In genomic region chr18:75273817-75274216, GRCh38 we compare ENCODE assay signal across 32 cellular contexts.
"Had no signal": no experiment of that assay in that cellular context is flagged by ENCODE, and none has a peak within 500 bp of the region (broad histone marks: within the 10 kb centered on the region; RNA-seq: fewer than 3 reads in every experiment).

No MANE protein-coding gene starts in this region.

- H3K27me3 Mint-ChIP-seq: activated CD4-positive, alpha-beta T cell treated with anti-CD3 and anti-CD28 coated beads, Interleukin-2, amount 10 ng/mL, durations not matched to agents 24 days and 14 days had no signal

- H3K36me3 Mint-ChIP-seq: activated naive CD4-positive, alpha-beta T cell treated with anti-CD3 and anti-CD28 coated beads, Interleukin-2, amount 50 U/mL, for 72 hours had no signal

- H3K4me1 ChIP-seq: breast epithelium had no signal

- H3K36me3 ChIP-seq: adrenal gland, breast epithelium had no signal

- H3K9me3 Mint-ChIP-seq: activated CD4-positive, alpha-beta T cell treated with anti-CD3 and anti-CD28 coated beads, Interleukin-2, amount 10 ng/mL, durations not matched to agents 24 days and 14 days; activated naive CD4-positive, alpha-beta T cell treated with anti-CD3 and anti-CD28 coated beads for 36 hours; activated naive CD4-positive, alpha-beta T cell treated with anti-CD3 and anti-CD28 coated beads, Interleukin-2, amount 50 U/mL, for 72 hours; activated T-cell treated with anti-CD3 and anti-CD28 coated beads, Interleukin-2, amount 50 U/mL, for 4 hours; activated T-helper 1 cell treated with anti-CD3 and anti-CD28 coated beads, Interleukin-12 subunit alpha, Interleukin-12 subunit beta, Interleukin-2, Interleukin-4 antibody, amounts not matched to agents 30 ng/mL and 10 ng/mL and 1 ng/mL, durations not matched to agents 14 hours and 24 hours and 36 hours had no signal

- H2AFZ ChIP-seq: PC-9 had no signal

- H3K4me2 ChIP-seq: PC-9 had no signal

- ATAC-seq: activated naive CD4-positive, alpha-beta T cell treated with anti-CD3 and anti-CD28 coated beads, Interleukin-2, amount 50 U/mL, for 72 hours; activated T-cell treated with anti-CD3 and anti-CD28 coated beads, Interleukin-2, amount 50 U/mL, for 4 hours; body of pancreas; Right ventricle myocardium inferior had no signal

- H3K27ac ChIP-seq: adrenal gland, body of pancreas, breast epithelium, PC-9, RWPE1, VCaP had no signal

- H3K9me3 ChIP-seq: adrenal gland, body of pancreas, breast epithelium had no signal

- H3K27me3 ChIP-seq: adrenal gland, body of pancreas, breast epithelium had no signal

- H3K4me3 Mint-ChIP-seq: activated CD4-positive, alpha-beta T cell treated with anti-CD3 and anti-CD28 coated beads, Interleukin-2, amount 10 ng/mL, durations not matched to agents 24 days and 14 days; activated naive CD4-positive, alpha-beta T cell treated with anti-CD3 and anti-CD28 coated beads for 36 hours; activated T-cell treated with anti-CD3 and anti-CD28 coated beads, Interleukin-2, amount 50 U/mL, for 4 hours; activated T-helper 1 cell treated with anti-CD3 and anti-CD28 coated beads, Interleukin-12 subunit alpha, Interleukin-12 subunit beta, Interleukin-2, Interleukin-4 antibody, amounts not matched to agents 30 ng/mL and 10 ng/mL and 1 ng/mL, durations not matched to agents 14 hours and 24 hours and 36 hours had no signal

- H3K27ac Mint-ChIP-seq: activated CD4-positive, alpha-beta T cell treated with anti-CD3 and anti-CD28 coated beads, Interleukin-2, amount 10 ng/mL, durations not matched to agents 24 days and 14 days; activated naive CD4-positive, alpha-beta T cell treated with anti-CD3 and anti-CD28 coated beads for 36 hours; activated naive CD4-positive, alpha-beta T cell treated with anti-CD3 and anti-CD28 coated beads, Interleukin-2, amount 50 U/mL, for 72 hours; activated T-helper 1 cell treated with anti-CD3 and anti-CD28 coated beads, Interleukin-12 subunit alpha, Interleukin-12 subunit beta, Interleukin-2, Interleukin-4 antibody, amounts not matched to agents 30 ng/mL and 10 ng/mL and 1 ng/mL, durations not matched to agents 14 hours and 24 hours and 36 hours had no signal

- H3K4me3 ChIP-seq: adrenal gland, body of pancreas, breast epithelium, PC-9 had no signal

- DNase-seq: activated CD4-positive, alpha-beta T cell treated with anti-CD3 and anti-CD28 coated beads, Interleukin-2, amount 10 ng/mL, durations not matched to agents 24 days and 14 days; activated CD4-positive, alpha-beta T cell treated with anti-CD3 and anti-CD28 coated beads, Interleukin-2, amount 50 U/mL, for 4 hours; activated CD8-positive, alpha-beta memory T cell treated with anti-CD3 and anti-CD28 coated beads, Interleukin-2, amount 50 U/mL, for 4 hours; activated gamma-delta T cell treated with Interleukin-2 at 50 U/mL for 16 hours; activated naive CD4-positive, alpha-beta T cell treated with anti-CD3 and anti-CD28 coated beads for 36 hours; activated T-cell treated with anti-CD3 and anti-CD28 coated beads for 4 hours; activated T-cell treated with anti-CD3 and anti-CD28 coated beads, Interleukin-2, amount 50 U/mL, for 4 hours; adrenal gland; body of pancreas; Kasumi-1; MM.1S; MV-4-11; NCI-H1092; NCI-H146; NCI-H187 treated with DMSO at 0.1 percent for 48 hours; NCI-H2081; NCI-H226; NCI-H446 treated with DMSO at 0.1 percent for 48 hours; NCI-H524; NK-92 treated with Interleukin-12 subunit alpha and Interleukin-12 subunit beta, amount 100 ng/mL, for 24 hours; PC-9; SIG-M5; SW 1271; T-helper 1 cell; T-helper 2 cell; T-helper 9 cell had no signal
